17 cellular contexts compared by ENCODE assay signal in genomic region chr10:12750526-12751201, GRCh38.
DNase-seq lines count a peak whose midpoint lies in the region; ATAC-seq, FAIRE-seq and TF ChIP-seq lines count a peak whose summit lies in the region.
"Had no signal": no experiment of that assay in that cellular context is flagged by ENCODE, and none has a peak within 500 bp of the region (broad histone marks: within the 10 kb centered on the region; RNA-seq: fewer than 3 reads in every experiment).

No MANE protein-coding gene starts in this region.

- H3K27ac ChIP-seq in HEK293 (ENCODE audit: extremely low read depth, low read depth, low read length) (no peak overlapping the region), K562 (ENCODE audit: extremely low read depth, low read depth, low read length) (no peak overlapping the region), psoas muscle (peak overlapping the region; percentile 23)
- H3K27ac ChIP-seq: A549, C4-2B, PC-9 had no signal

- H3K4me1 ChIP-seq in HEK293 (ENCODE audit: control insufficient read depth, insufficient read depth, low read length): no peaks in the 10 kb centered on the region
- H3K4me1 ChIP-seq in K562 (replicated peaks in 1 of 2; ENCODE audit: control insufficient read depth in 2 of 2, insufficient read depth in 2 of 2, low read length in 2 of 2): no peaks in the 10 kb centered on the region
- H3K4me1 ChIP-seq in psoas muscle: no peaks in the 10 kb centered on the region
- H3K4me1 ChIP-seq: A549 had no signal

- no peaks in the 10 kb centered on the region for H3K9me1 ChIP-seq in K562 (ENCODE audit: control insufficient read depth, insufficient read depth, low read length)

- H4K20me1 ChIP-seq in K562 (replicated peaks; ENCODE audit: control insufficient read depth, insufficient read depth, low read length): no peaks in the 10 kb centered on the region

- H3K4me3 ChIP-seq in HEK293 (ENCODE audit: low read depth, low read length): no peak overlapping the region
- H3K4me3 ChIP-seq in K562: no peak overlapping the region
- H3K4me3 ChIP-seq in fibroblast of the aortic adventitia (ENCODE audit: low read depth, low read length): no peak overlapping the region
- H3K4me3 ChIP-seq in psoas muscle: no peak overlapping the region
- H3K4me3 ChIP-seq: A549, PC-9 had no signal

- no peak for TF ChIP-seq POLR2A in K562 (conservative IDR thresholded peaks at IDR 0.05)

- ATAC-seq in K562: no peak
- peak; percentile 46 to 77 (median 70) for ATAC-seq in psoas muscle
- no peak for ATAC-seq in HG03521 (IDR thresholded peaks at IDR 0.05; ENCODE audit: unreplicated experiment)
- ATAC-seq: A549, Right ventricle myocardium inferior had no signal

- CTCF ChIA-PET in HEK293 (lab: Yijun Ruan, JAX) (interaction anchor here (0.8 to 1.2 kb wide), 2 partner anchors 31 to 152 kb away, joined by 3 to 4 read pairs; no protein-coding TSS in a partner anchor), K562 (lab: Yijun Ruan, JAX; ENCODE audit: low intra/inter-chr PET ratio) (no interaction called here)

- H3K36me3 ChIP-seq in HEK293 (ENCODE audit: control insufficient read depth in 2 of 2, insufficient read depth in 1 of 2, low read length in 2 of 2) (no peaks in the 10 kb centered on the region), K562 (ENCODE audit: control insufficient read depth, insufficient read depth, low read length) (no peaks in the 10 kb centered on the region), psoas muscle (ENCODE audit: insufficient read depth in 1 of 2, low read depth in 1 of 2) (no peaks in the 10 kb centered on the region)

- no peak for DNase-seq in K562 (ENCODE audit: extremely low read depth in 1 of 4, low spot score in 3 of 4)
- DNase-seq in fibroblast of the aortic adventitia (ENCODE audit: low read depth): peak; percentile 83
- peak in 1 of 2 donors; percentile 60 for DNase-seq in psoas muscle
- DNase-seq in putamen (ENCODE audit: low spot score): no peak
- no peak for DNase-seq in NCI-H2171 (lab: John Stamatoyannopoulos, UW)
- DNase-seq: DMS53, H9, MV-4-11, NCI-H446, NCI-H748 treated with DMSO at 0.1 percent for 48 hours, PC-9 had no signal

- no peak for TF ChIP-seq EP300 in K562 (IDR thresholded peaks at IDR 0.05; ENCODE audit: low read length)

- no TSS peak for BruUV-seq in K562 (replicated peaks; lab: Mats Ljungman, UMichigan)

- H2AFZ ChIP-seq in K562 (ENCODE audit: low read depth, low read length): no peak overlapping the region
- H2AFZ ChIP-seq: PC-9 had no signal

- H3K27me3 ChIP-seq in K562 (ENCODE audit: control insufficient read depth in 2 of 2, insufficient read depth in 2 of 2, low read length in 2 of 2): peaks cover 5 to 32% of the 10 kb centered on the region in 2 experiments; a peak in 4 of 5 replicates
- H3K27me3 ChIP-seq in psoas muscle (ENCODE audit: insufficient read depth in 3 of 3, low read length in 2 of 3): no peaks in the 10 kb centered on the region

- in situ Hi-C loops in K562 (cut with MboI): no loop called here

- no peak overlapping the region for H3K4me2 ChIP-seq in K562 (ENCODE audit: insufficient read depth, low read length)
- H3K4me2 ChIP-seq: A549, PC-9 had no signal

- TF ChIP-seq CTCF in HEK293 (tag by site-specific recombination; IDR thresholded peaks at IDR 0.05) (no peak), K562 (IDR thresholded peaks at IDR 0.05 in 2 of 3, conservative IDR thresholded peaks at IDR 0.05 in 1 of 3; ENCODE audit: insufficient read depth in 2 of 3, low read depth in 1 of 3, low read length in 3 of 3) (no peak), fibroblast of the aortic adventitia (IDR thresholded peaks at IDR 0.05; ENCODE audit: insufficient read depth, low read length) (no peak), psoas muscle (IDR thresholded peaks at IDR 0.05) (no peak)

- WGBS in K562 (ENCODE audit: insufficient coverage, low coverage, missing lambda C conversion rate): 19% methylated on average over 11 of the region's 11 CpGs
- WGBS in psoas muscle, 3 donors: 50 to 63% (median 57%) methylated on average over 11 of the region's 11 CpGs

- no peaks in the 10 kb centered on the region for H3K79me2 ChIP-seq in K562 (ENCODE audit: control insufficient read depth, insufficient read depth, low read length)

- FAIRE-seq in K562 (lab: Jason Lieb, UNC): no peak
- FAIRE-seq: A549, GM12891 had no signal

- no peaks in the 10 kb centered on the region for H3K9me3 ChIP-seq in HEK293 (ENCODE audit: control insufficient read depth, insufficient read depth, low read depth, low read length)
- no peaks in the 10 kb centered on the region for H3K9me3 ChIP-seq in K562 (replicated peaks; ENCODE audit: control insufficient read depth, insufficient read depth, low read depth, low read length)
- no peaks in the 10 kb centered on the region for H3K9me3 ChIP-seq in psoas muscle
- H3K9me3 ChIP-seq: A549 had no signal

- no peak for TF ChIP-seq RAD21 in K562 (CRISPR knock-in tag; conservative IDR thresholded peaks at IDR 0.05 in 1 of 2, IDR thresholded peaks at IDR 0.05 in 1 of 2)

- intact Hi-C loops in K562 (cut with micrococcal nuclease): no loop called here
- intact Hi-C loops in psoas muscle (cut with DNase I): no loop called here

- POLR2A ChIA-PET in HEK293 (lab: Yijun Ruan, JAX) (no interaction called here), K562 (lab: Yijun Ruan, JAX) (interaction anchor here (0.6 kb wide), 1 partner anchor 38 kb away, joined by 3 read pairs; no protein-coding TSS in a partner anchor)

- no peak overlapping the region for H3K9ac ChIP-seq in K562 (ENCODE audit: insufficient read depth in 1 of 2, low read depth in 2 of 2, low read length in 2 of 2)

TF ChIP-seq in HEK293, 187 proteins besides CTCF, POLR2A, EP300 and RAD21:
- no peak for TF ChIP-seq PRDM6 (tag by site-specific recombination; IDR thresholded peaks at IDR 0.05)
- TF ChIP-seq ZNF785 (tag by site-specific recombination; IDR thresholded peaks at IDR 0.05): no peak
- TF ChIP-seq ZNF24 (tag by site-specific recombination; IDR thresholded peaks at IDR 0.05): 0 out of 2 replicates have a peak, but pooled peaks have one; percentile 50
- no peak for TF ChIP-seq ZNF510 (tag by site-specific recombination; IDR thresholded peaks at IDR 0.05; ENCODE audit: insufficient replicate concordance)

TF ChIP-seq in K562, 482 proteins besides CTCF, POLR2A, EP300 and RAD21:
- TF ChIP-seq POLR2AphosphoS5 (IDR thresholded peaks at IDR 0.05; ENCODE audit: control insufficient read depth, insufficient read depth, low read depth, low read length) (no peak), C11orf30 (IDR thresholded peaks at IDR 0.05; ENCODE audit: low read depth) (no peak), GATA2 (CRISPR knock-in tag; IDR thresholded peaks at IDR 0.05) (peak; percentile 62), ZNF24 (IDR thresholded peaks at IDR 0.05) (peak; percentile 64; the same call in 1 of the 2 replicates), MTA1 (IDR thresholded peaks at IDR 0.05; ENCODE audit: borderline replicate concordance) (0 out of 2 replicates have a peak, but pooled peaks have one; percentile 27), BCOR (IDR thresholded peaks at IDR 0.05) (peak; percentile 34; the same call in 1 of the 2 replicates), SRSF7 (optimal IDR thresholded peaks at IDR 0.05; ENCODE audit: low read depth, low read length) (no peak)

Comparison
In these comparisons a context has a peak if more than half of its experiments do, and no peak if none do; other contexts are left out.
1. ATAC-seq: peak in psoas muscle (4 of 4); none in K562 (single experiment) and HG03521 (single experiment).
2. Of the 44 proteins assayed by ChIP-seq in both K562 and HEK293: peak only in K562: none; only in HEK293: none; in both: ZNF24; in neither: 43.